In genomic region chr2:155256803-155257202, GRCh38 we compare ENCODE assay signal across 23 cellular contexts.
A peak's percentile ranks its signal among the peaks of the same experiment; 100 is the strongest.
DNase-seq lines count a peak whose midpoint lies in the region; ATAC-seq and TF ChIP-seq lines count a peak whose summit lies in the region.
"Had no signal": no experiment of that assay in that cellular context is flagged by ENCODE, and none has a peak within 500 bp of the region (broad histone marks: within the 10 kb centered on the region; RNA-seq: fewer than 3 reads in every experiment).

No MANE protein-coding gene starts in this region.

- TF ChIP-seq CTCF in C4-2B (conservative IDR thresholded peaks at IDR 0.05) (peak; percentile 35), OCI-LY7 (conservative IDR thresholded peaks at IDR 0.05; ENCODE audit: low read length) (peak; percentile 41), epithelial cell of proximal tubule (conservative IDR thresholded peaks at IDR 0.05; ENCODE audit: low read depth, low read length) (peak; percentile 8)

- BruUV-seq in OCI-LY7 (replicated peaks; lab: Mats Ljungman, UMichigan), result no TSS peak

- no peaks in the 10 kb centered on the region for H3K9me3 ChIP-seq in OCI-LY7 (ENCODE audit: low read length)
- H3K9me3 ChIP-seq: HAP-1 had no signal

- intact Hi-C loops in OCI-LY7 (cut with micrococcal nuclease; ENCODE audit: unreplicated experiment), result no loop called here

- H3K4me1 ChIP-seq in OCI-LY7 (ENCODE audit: insufficient read depth, low read length, poor library complexity, severe bottlenecking), result no peaks in the 10 kb centered on the region

- H3K4me3 ChIP-seq in OCI-LY7 (ENCODE audit: low read depth, low read length, poor library complexity, severe bottlenecking), result no peak overlapping the region
- no peak overlapping the region for H3K4me3 ChIP-seq in epithelial cell of proximal tubule (ENCODE audit: low read depth, low read length)
- H3K4me3 ChIP-seq: HAP-1, smooth muscle cell had no signal

- H3K4me2 ChIP-seq in OCI-LY7 (ENCODE audit: low read length), result no peak overlapping the region
- H3K4me2 ChIP-seq: smooth muscle cell had no signal

- no peaks in the 10 kb centered on the region for H3K9me2 ChIP-seq in OCI-LY7 (ENCODE audit: insufficient read depth, low read length)

- no peaks in the 10 kb centered on the region for H4K20me1 ChIP-seq in OCI-LY7 (ENCODE audit: insufficient read depth, low read length)

- POLR2A ChIA-PET in OCI-LY7 (lab: Charles Lee), result no interaction called here

- no peaks in the 10 kb centered on the region for H3K79me2 ChIP-seq in OCI-LY7 (ENCODE audit: insufficient read depth, low read depth, low read length)

- CTCF ChIA-PET in OCI-LY7 (lab: Charles Lee; ENCODE audit: unreplicated experiment), result no interaction called here

- H2AFZ ChIP-seq in OCI-LY7 (ENCODE audit: low read length), result no peak overlapping the region

- no peaks in the 10 kb centered on the region for H3K36me3 ChIP-seq in OCI-LY7 (ENCODE audit: insufficient read depth, low read length)
- H3K36me3 ChIP-seq: HAP-1 had no signal

- no peak overlapping the region for H3K27ac ChIP-seq in C4-2B
- no peak overlapping the region for H3K27ac ChIP-seq in OCI-LY7 (ENCODE audit: low read depth, low read length, poor library complexity, severe bottlenecking)

- DNase-seq in OCI-LY7 (ENCODE audit: low spot score) (no peak), epithelial cell of proximal tubule (ENCODE audit: low read depth) (no peak), HPDE6-E6E7 (ENCODE audit: extremely low spot score) (no peak), NCI-H1417 (lab: John Stamatoyannopoulos, UW) (no peak)
- DNase-seq: activated CD4-positive, alpha-beta T cell treated with anti-CD3 and anti-CD28 coated beads, Interleukin-2, amount 50 U/mL, for 4 hours; activated CD8-positive, alpha-beta memory T cell treated with anti-CD3 and anti-CD28 coated beads, Interleukin-2, amount 50 U/mL, for 48 hours; activated naive CD8-positive, alpha-beta T cell treated with anti-CD3 and anti-CD28 coated beads for 36 hours; cerebellar nuclear complex; COR-L47; erythroblast; foreskin fibroblast; hippocampal formation; Kasumi-1; NCI-H1092; NCI-H2081 treated with DMSO at 0.1 percent for 48 hours; NCI-H446 treated with DMSO at 0.1 percent for 48 hours; stimulated activated naive CD4-positive, alpha-beta T cell treated with Interleukin-2 at 50 U/mL for 16 hours had no signal

- peak; percentile 64 for ATAC-seq in GM21360 (IDR thresholded peaks at IDR 0.05; ENCODE audit: unreplicated experiment)
- ATAC-seq in HG03378 (IDR thresholded peaks at IDR 0.05; ENCODE audit: unreplicated experiment), result no peak
- no peak for ATAC-seq in HG03095 (IDR thresholded peaks at IDR 0.05; ENCODE audit: unreplicated experiment)
